ENCODE assay signal across 1 cellular context in genomic region chr17:28877150-28877711, GRCh38.
TF ChIP-seq lines count a peak whose summit lies in the region.
"Not testable (repeated sequence)": the region's sequence is repeated elsewhere in the genome, so short reads cannot be mapped to it uniquely, and the experiment has no call there.

No MANE protein-coding gene starts in this region.

TF ChIP-seq in HepG2, 621 proteins besides CTCF, POLR2A, EP300 and RAD21:
- TF ChIP-seq ATF7 (IDR thresholded peaks at IDR 0.05) (peak; percentile 83), CEBPB (IDR thresholded peaks at IDR 0.05; ENCODE audit: borderline replicate concordance, low read depth, low read length) (peak; percentile 28; the same call in 1 of the 2 replicates)
- TF ChIP-seq ATF7 (CRISPR knock-in tag; IDR thresholded peaks at IDR 0.05): not testable (repeated sequence)
